Comparison of ENCODE assay signal across 18 cellular contexts in genomic region chr1:53279556-53280160, GRCh38. TPM values are rescaled to one million over a fixed set of nuclear protein-coding genes. Genes with fewer than 3 reads are reported as not detected.
A peak's percentile ranks its signal among the peaks of the same experiment; 100 is the strongest.
DNase-seq lines count a peak whose midpoint lies in the region; ATAC-seq and TF ChIP-seq lines count a peak whose summit lies in the region.
"Had no signal": no experiment of that assay in that cellular context is flagged by ENCODE, and none has a peak within 500 bp of the region (broad histone marks: within the 10 kb centered on the region; RNA-seq: fewer than 3 reads in every experiment).

No MANE protein-coding gene starts in this region.

- H3K18ac ChIP-seq in H9 (ENCODE audit: insufficient read length, low read depth, low read length), result no peak overlapping the region

- no peak overlapping the region for H2AK5ac ChIP-seq in H9 (ENCODE audit: insufficient read length, low read length)

- no peak overlapping the region for H4K5ac ChIP-seq in H9 (ENCODE audit: insufficient read length, low read depth, low read length)

- WGBS in H9 (ENCODE audit: extremely low coverage, insufficient read length, low lambda C conversion rate), result no CpG with 5 or more reads among the region's 11 CpGs
- WGBS in mammary epithelial cell (ENCODE audit: low coverage, missing lambda C conversion rate), result 97% methylated on average over 7 of the region's 11 CpGs

- H3K9me3 Mint-ChIP-seq in H9 (no peaks in the 10 kb centered on the region), brain (no peaks in the 10 kb centered on the region), neural progenitor cell (no peaks in the 10 kb centered on the region)

- no peak overlapping the region for H4K91ac ChIP-seq in H9 (ENCODE audit: insufficient read length, low read depth, low read length)

- H3K4me3 ChIP-seq in neural progenitor cell (no peak overlapping the region), mammary epithelial cell (replicated peaks in 1 of 3; ENCODE audit: insufficient read depth in 1 of 3, low read depth in 2 of 3, low read length in 3 of 3) (no peak overlapping the region), left ventricle myocardium inferior (no peak overlapping the region)
- H3K4me3 ChIP-seq: GM23248 had no signal

- in situ Hi-C loops in mammary epithelial cell (cut with MboI; ENCODE audit: low sequenced_read_pairs in 2 of 2), result loop anchor here (5.0 kb wide), 1 partner anchor 113 kb away; no protein-coding TSS in a partner anchor

- H3K27me3 Mint-ChIP-seq in H9 (ENCODE audit: low read depth), result no peaks in the 10 kb centered on the region; the same call in 1 of the 2 replicates
- H3K27me3 Mint-ChIP-seq in brain, result no peaks in the 10 kb centered on the region
- no peaks in the 10 kb centered on the region for H3K27me3 Mint-ChIP-seq in neural progenitor cell (ENCODE audit: insufficient read depth, low read depth)

- no peak overlapping the region for H2BK15ac ChIP-seq in H9 (ENCODE audit: low read depth, low read length)

- H3K56ac ChIP-seq in H9 (ENCODE audit: insufficient read length, low read depth, low read length), result no peak overlapping the region

- no peak overlapping the region for H4K8ac ChIP-seq in H9 (replicated peaks; ENCODE audit: insufficient read length, low read depth, low read length)

- dilution Hi-C loops in mammary epithelial cell (cut with HindIII; ENCODE audit: low sequenced_read_pairs), result no loop called here

- H3K4me2 ChIP-seq in H9 (ENCODE audit: insufficient read depth, insufficient read length, low read length) (no peak overlapping the region), neural progenitor cell (no peak overlapping the region), mammary epithelial cell (ENCODE audit: insufficient read depth, low read depth, low read length) (no peak overlapping the region)

- H2AFZ ChIP-seq in H9 (ENCODE audit: low read length) (no peak overlapping the region), neural progenitor cell (replicated peaks) (no peak overlapping the region), mammary epithelial cell (ENCODE audit: low read depth, low read length) (no peak overlapping the region)
- H2AFZ ChIP-seq: GM23248 had no signal

- no peak overlapping the region for H2BK12ac ChIP-seq in H9 (ENCODE audit: insufficient read length, low read depth, low read length)

- H3K9ac ChIP-seq in H9 (ENCODE audit: extremely low read depth, insufficient read length, low read length) (no peak overlapping the region), neural progenitor cell (no peak overlapping the region), mammary epithelial cell (ENCODE audit: insufficient read depth, low read length) (no peak overlapping the region)
- H3K9ac ChIP-seq: GM23248 had no signal

- H3K4me1 ChIP-seq in H9 (ENCODE audit: insufficient read depth, low read length) (no peaks in the 10 kb centered on the region), neural progenitor cell (no peaks in the 10 kb centered on the region), mammary epithelial cell (ENCODE audit: insufficient read depth, low read length) (no peaks in the 10 kb centered on the region), left ventricle myocardium inferior (peaks cover 4% of the 10 kb centered on the region)

- no TSS peak for BruUV-seq in mammary epithelial cell (replicated peaks; lab: Mats Ljungman, UMichigan)

- no peak overlapping the region; a peak in 1 of 5 replicates for H3K4me3 Mint-ChIP-seq in H9
- no peak overlapping the region for H3K4me3 Mint-ChIP-seq in brain
- peak overlapping the region; percentile 21 for H3K4me3 Mint-ChIP-seq in neural progenitor cell

- H3T11ph ChIP-seq in H9 (ENCODE audit: low read length), result no peak overlapping the region

- CTCF ChIA-PET in mammary epithelial cell (lab: Charles Lee; ENCODE audit: low non-redundant PET), result no interaction called here

- H2BK5ac ChIP-seq in H9 (ENCODE audit: insufficient read length, low read length), result no peak overlapping the region

- no peaks in the 10 kb centered on the region for H3K36me3 ChIP-seq in neural progenitor cell
- peaks cover 13% of the 10 kb centered on the region for H3K36me3 ChIP-seq in mammary epithelial cell (ENCODE audit: insufficient read depth, low read length)
- no peaks in the 10 kb centered on the region for H3K36me3 ChIP-seq in left ventricle myocardium inferior

- H2BK20ac ChIP-seq in H9 (ENCODE audit: low read depth, low read length, poor library complexity, severe bottlenecking), result no peak overlapping the region

- no peak overlapping the region for H3K23ac ChIP-seq in H9 (ENCODE audit: insufficient read length, low read depth, low read length)

- H3K4me1 Mint-ChIP-seq in H9 (no peaks in the 10 kb centered on the region), brain (peaks cover 42% of the 10 kb centered on the region), neural progenitor cell (peaks cover 19% of the 10 kb centered on the region)

- H3K14ac ChIP-seq in H9 (ENCODE audit: insufficient read depth, low read length), result no peak overlapping the region

- H3K27ac ChIP-seq in H9 (ENCODE audit: insufficient read length, low read depth, low read length) (no peak overlapping the region), neural progenitor cell (peak overlapping the region; percentile 20), mammary epithelial cell (ENCODE audit: insufficient read depth, low read depth, low read length) (no peak overlapping the region), left ventricle myocardium inferior (replicated peaks) (no peak overlapping the region)
- H3K27ac ChIP-seq: C4-2B, GM23248 had no signal

- H3K23me2 ChIP-seq in H9 (ENCODE audit: insufficient read length, low read depth, low read length, poor library complexity, severe bottlenecking), result peaks cover 2% of the 10 kb centered on the region

- DNase-seq in H9 (no peak), NCI-H82 treated with DMSO at 0.1 percent for 48 hours (lab: John Stamatoyannopoulos, UW; ENCODE audit: unreplicated experiment) (peak; percentile 40), neural progenitor cell (ENCODE audit: low spot score) (no peak), mammary epithelial cell (no peak), left ventricle myocardium inferior (no peak)
- DNase-seq: ACHN, DMS79 treated with DMSO at 0.1 percent for 48 hours, GM23248, IMR-90, NCI-H1417 treated with DMSO at 0.1 percent for 48 hours, NCI-H187 treated with DMSO at 0.1 percent for 48 hours, NCI-H2227 treated with DMSO at 0.1 percent for 48 hours, NCI-H526 had no signal

- H3K79me1 ChIP-seq in H9 (ENCODE audit: insufficient read depth, low read depth, low read length, poor library complexity, severe bottlenecking), result no peaks in the 10 kb centered on the region

- H3K79me2 ChIP-seq in H9 (ENCODE audit: insufficient read depth, low read length), result no peaks in the 10 kb centered on the region
- H3K79me2 ChIP-seq in neural progenitor cell (ENCODE audit: low read depth), result no peaks in the 10 kb centered on the region
- H3K79me2 ChIP-seq in mammary epithelial cell (ENCODE audit: insufficient read depth, low read length), result no peaks in the 10 kb centered on the region

- no peak overlapping the region for H2BK120ac ChIP-seq in H9 (ENCODE audit: low read depth, low read length, poor library complexity, severe bottlenecking)

- no peaks in the 10 kb centered on the region for H3K27me3 ChIP-seq in H9 (ENCODE audit: insufficient read depth, low read length)
- H3K27me3 ChIP-seq in neural progenitor cell, result no peaks in the 10 kb centered on the region
- no peaks in the 10 kb centered on the region for H3K27me3 ChIP-seq in mammary epithelial cell (ENCODE audit: insufficient read depth, low read length)
- H3K27me3 ChIP-seq in left ventricle myocardium inferior (ENCODE audit: low read depth), result peaks cover 5% of the 10 kb centered on the region

- no peaks in the 10 kb centered on the region for H3K9me3 ChIP-seq in H9 (ENCODE audit: control insufficient read depth, low read depth, low read length)
- H3K9me3 ChIP-seq in neural progenitor cell (ENCODE audit: low read depth), result no peaks in the 10 kb centered on the region
- H3K9me3 ChIP-seq in mammary epithelial cell (replicated peaks; ENCODE audit: insufficient read depth, low read length), result no peaks in the 10 kb centered on the region
- no peaks in the 10 kb centered on the region for H3K9me3 ChIP-seq in left ventricle myocardium inferior (replicated peaks)

- intact Hi-C loops in mammary epithelial cell (cut with micrococcal nuclease), result loop anchor here (2.0 to 5.0 kb wide), 2 partner anchors 191 to 403 kb away; no protein-coding TSS in a partner anchor
- intact Hi-C loops in left ventricle myocardium inferior (cut with micrococcal nuclease), result loop anchor here (5.0 kb wide), 1 partner anchor 113 kb away; no protein-coding TSS in a partner anchor

- H3K27ac Mint-ChIP-seq in H9, result peak overlapping the region; percentile 10 to 52 (median 30); a peak in 4 of 7 replicates
- peak overlapping the region in 4 of 5 experiments; percentile 76 to 94 (median 86) for H3K27ac Mint-ChIP-seq in brain
- peak overlapping the region; percentile 76 for H3K27ac Mint-ChIP-seq in neural progenitor cell

- no peak overlapping the region for H3K4ac ChIP-seq in H9 (ENCODE audit: low read depth, low read length)

- H3K36me3 Mint-ChIP-seq in H9 (ENCODE audit: insufficient read depth in 1 of 3, low read depth in 3 of 3) (peaks cover 44 to 71% (median 61%) of the 10 kb centered on the region in 3 experiments; a peak in 6 of 7 replicates), brain (peaks cover 28% of the 10 kb centered on the region), neural progenitor cell (peaks cover 13% of the 10 kb centered on the region)

- no peak for TF ChIP-seq CTCF in H9 (conservative IDR thresholded peaks at IDR 0.05)
- no peak for TF ChIP-seq CTCF in brain (conservative IDR thresholded peaks at IDR 0.05)
- no peak for TF ChIP-seq CTCF in neural progenitor cell (IDR thresholded peaks at IDR 0.05)
- no peak for TF ChIP-seq CTCF in mammary epithelial cell (conservative IDR thresholded peaks at IDR 0.05 in 1 of 2, IDR thresholded peaks at IDR 0.05 in 1 of 2; ENCODE audit: extremely low read depth in 1 of 2, insufficient read depth in 1 of 2, low read depth in 1 of 2, low read length in 2 of 2)
- TF ChIP-seq CTCF in left ventricle myocardium inferior (IDR thresholded peaks at IDR 0.05; ENCODE audit: borderline replicate concordance), result no peak

- no peak for ATAC-seq in activated CD4-positive, CD25-positive, alpha-beta regulatory T cell treated with anti-CD3 and anti-CD28 coated beads, Interleukin-2, amount 50 U/mL, for 24 hours
- ATAC-seq: HCT116, Panc1 had no signal

- H3F3A ChIP-seq in neural progenitor cell (ENCODE audit: low read depth), result peaks cover 2% of the 10 kb centered on the region

- no peaks in the 10 kb centered on the region for H4K20me1 ChIP-seq in H9 (ENCODE audit: control insufficient read depth, insufficient read depth, insufficient read length)
- H4K20me1 ChIP-seq in neural progenitor cell (ENCODE audit: low read depth), result no peaks in the 10 kb centered on the region
- no peaks in the 10 kb centered on the region for H4K20me1 ChIP-seq in mammary epithelial cell (ENCODE audit: insufficient read depth, low read length)

RNA-seq across cellular contexts. Expression of gene MAGOH, which starts 41.3 kb away (rescaled TPM):
- 81.2 and 82.7 TPM in 2 replicates for total RNA-seq in H9 (2021)
- polyA plus RNA-seq in brain (ENCODE audit: insufficient read depth, low read depth, low replicate concordance), result 54.8 TPM
- total RNA-seq in neural progenitor cell (ENCODE audit: low replicate concordance), result 61.4 and 109 TPM in 2 replicates
- 10 to 100 TPM; 15.8 to 43.8 TPM for total RNA-seq in mammary epithelial cell
- polyA plus RNA-seq in mammary epithelial cell, result 17.8 TPM
- 57.4 TPM for polyA minus RNA-seq in mammary epithelial cell
- total RNA-seq in left ventricle myocardium inferior, result 29.5 TPM

RNA-seq across cellular contexts. Expression of gene LRP8, which starts 48.2 kb away (rescaled TPM):
- total RNA-seq in H9 (2021) (69.2 and 78.6 TPM in 2 replicates), neural progenitor cell (ENCODE audit: low replicate concordance) (15.6 and 25.7 TPM in 2 replicates), mammary epithelial cell (10 to 100 TPM; 18.5 to 50.1 TPM), left ventricle myocardium inferior (1.8 TPM)
- polyA plus RNA-seq in brain (ENCODE audit: insufficient read depth, low read depth, low replicate concordance) (17.4 TPM), mammary epithelial cell (68.6 TPM)
- 212 TPM for polyA minus RNA-seq in mammary epithelial cell

RNA-seq across cellular contexts. Expression of gene CZIB, which starts 59.2 kb away (rescaled TPM):
- total RNA-seq in H9 (2021) (67.0 and 73.2 TPM in 2 replicates), neural progenitor cell (ENCODE audit: low replicate concordance) (74.0 and 115 TPM in 2 replicates), mammary epithelial cell (10 to 100 TPM; 24.8 to 30.2 TPM), left ventricle myocardium inferior (61.1 TPM)
- polyA plus RNA-seq in brain (ENCODE audit: insufficient read depth, low read depth, low replicate concordance) (79.1 TPM), mammary epithelial cell (38.6 TPM)
- 2.4 TPM for polyA minus RNA-seq in mammary epithelial cell

Comparison
In these comparisons a context has a peak if more than half of its experiments do, and no peak if none do; other contexts are left out.
1. H3K27ac Mint-ChIP-seq: peak in every context shown above with its lines; median percentile 86 in brain; 76 in neural progenitor cell; 30 in H9.